In genomic region chr12:88141425-88141773, GRCh38 we compare ENCODE assay signal across 8 cellular contexts. TPM values are rescaled to one million over a fixed set of nuclear protein-coding genes. Genes with fewer than 3 reads are reported as not detected.
A peak's percentile ranks its signal among the peaks of the same experiment; 100 is the strongest.
DNase-seq lines count a peak whose midpoint lies in the region; ATAC-seq, FAIRE-seq and TF ChIP-seq lines count a peak whose summit lies in the region.

No MANE protein-coding gene starts in this region.

- no peak for FAIRE-seq in kidney (lab: Jason Lieb, UNC)

- no peaks in the 10 kb centered on the region for H3K27me3 ChIP-seq in thoracic aorta (replicated peaks; ENCODE audit: insufficient read depth)

- peaks cover 7 to 15% of the 10 kb centered on the region in 2 donors for H3K4me1 ChIP-seq in kidney (ENCODE audit: control insufficient read depth in 1 of 2, insufficient read depth in 1 of 2, low read depth in 1 of 2, low read length in 2 of 2)
- H3K4me1 ChIP-seq in thoracic aorta (ENCODE audit: control insufficient read depth in 1 of 2, low read depth in 2 of 2): peaks cover 5 to 19% of the 10 kb centered on the region in 2 donors

- H3K4me3 ChIP-seq in kidney (ENCODE audit: low read length in 2 of 2) (peak overlapping the region; percentile 96 to 98), thoracic aorta (peak overlapping the region; percentile 96)

- no peaks in the 10 kb centered on the region for H3K9me3 Mint-ChIP-seq in activated CD4-positive, alpha-beta T cell treated with anti-CD3 and anti-CD28 coated beads, Interleukin-2, amount 10 ng/mL, durations not matched to agents 24 days and 14 days
- no peaks in the 10 kb centered on the region for H3K9me3 Mint-ChIP-seq in activated naive CD4-positive, alpha-beta T cell treated with anti-CD3 and anti-CD28 coated beads, Interleukin-2, amount 50 U/mL, for 72 hours

- intact Hi-C loops in activated CD4-positive, alpha-beta T cell treated with anti-CD3 and anti-CD28 coated beads, Interleukin-2, amount 10 ng/mL, durations not matched to agents 24 days and 14 days (cut with micrococcal nuclease): loop anchor here (5.0 kb wide), 1 partner anchor 101 kb away; no protein-coding TSS in a partner anchor
- intact Hi-C loops in kidney (cut with DNase I): no loop called here

- TF ChIP-seq CTCF in kidney (IDR thresholded peaks at IDR 0.05; ENCODE audit: borderline replicate concordance, extremely low read depth, insufficient read depth): no peak
- TF ChIP-seq CTCF in thoracic aorta (IDR thresholded peaks at IDR 0.05): no peak

- H3K9me3 ChIP-seq in kidney (ENCODE audit: control insufficient read depth in 1 of 2, low read length in 2 of 2): no peaks in the 10 kb centered on the region
- H3K9me3 ChIP-seq in thoracic aorta: no peaks in the 10 kb centered on the region

- peak overlapping the region; percentile 91 for H3K4me3 Mint-ChIP-seq in activated CD4-positive, alpha-beta T cell treated with anti-CD3 and anti-CD28 coated beads, Interleukin-2, amount 10 ng/mL, durations not matched to agents 24 days and 14 days

- no peak for DNase-seq in activated CD4-positive, alpha-beta T cell treated with anti-CD3 and anti-CD28 coated beads, Interleukin-2, amount 10 ng/mL, durations not matched to agents 24 days and 14 days
- no peak for DNase-seq in activated CD4-positive, alpha-beta T cell treated with anti-CD3 and anti-CD28 coated beads, Interleukin-2, amount 50 U/mL, for 48 hours
- no peak for DNase-seq in activated naive CD4-positive, alpha-beta T cell treated with anti-CD3 and anti-CD28 coated beads, Interleukin-2, amount 50 U/mL, for 72 hours (ENCODE audit: low spot score in 2 of 2)
- no peak for DNase-seq in kidney
- DNase-seq in thoracic aorta (ENCODE audit: low spot score): no peak
- no peak for DNase-seq in NCI-H1436 treated with DMSO at 0.1 percent for 48 hours (lab: John Stamatoyannopoulos, UW)
- no peak for DNase-seq in nucleus accumbens (lab: John Stamatoyannopoulos, UW)

- H3K36me3 Mint-ChIP-seq in activated CD4-positive, alpha-beta T cell treated with anti-CD3 and anti-CD28 coated beads, Interleukin-2, amount 10 ng/mL, durations not matched to agents 24 days and 14 days (ENCODE audit: low read depth): peaks cover 21% of the 10 kb centered on the region
- H3K36me3 Mint-ChIP-seq in activated naive CD4-positive, alpha-beta T cell treated with anti-CD3 and anti-CD28 coated beads, Interleukin-2, amount 50 U/mL, for 72 hours: peaks cover 12 to 28% of the 10 kb centered on the region in 2 donors

- ATAC-seq in activated naive CD4-positive, alpha-beta T cell treated with anti-CD3 and anti-CD28 coated beads, Interleukin-2, amount 50 U/mL, for 72 hours: no peak
- no peak for ATAC-seq in thoracic aorta (ENCODE audit: insufficient number of reproducible peaks, low FRiP score, low read depth)
- ATAC-seq in HG03045 (IDR thresholded peaks at IDR 0.05; ENCODE audit: unreplicated experiment): no peak

- H3K9ac ChIP-seq in kidney (ENCODE audit: low read length in 2 of 2): peak overlapping the region; percentile 14 to 83

- peak overlapping the region; percentile 96 for H3K27ac Mint-ChIP-seq in activated CD4-positive, alpha-beta T cell treated with anti-CD3 and anti-CD28 coated beads, Interleukin-2, amount 10 ng/mL, durations not matched to agents 24 days and 14 days
- H3K27ac Mint-ChIP-seq in activated naive CD4-positive, alpha-beta T cell treated with anti-CD3 and anti-CD28 coated beads, Interleukin-2, amount 50 U/mL, for 72 hours: peak overlapping the region; percentile 95 to 96

- H3K4me1 Mint-ChIP-seq in activated CD4-positive, alpha-beta T cell treated with anti-CD3 and anti-CD28 coated beads, Interleukin-2, amount 10 ng/mL, durations not matched to agents 24 days and 14 days: peaks cover 32% of the 10 kb centered on the region

- peak overlapping the region; percentile 69 to 72 for H3K27ac ChIP-seq in kidney (ENCODE audit: low read depth in 2 of 2, low read length in 2 of 2)
- H3K27ac ChIP-seq in thoracic aorta: peak overlapping the region; percentile 35 to 53

- H3K36me3 ChIP-seq in kidney (ENCODE audit: control insufficient read depth in 1 of 2, insufficient read depth in 2 of 2, low read length in 2 of 2): peaks cover 0 to 2% of the 10 kb centered on the region in 2 donors
- H3K36me3 ChIP-seq in thoracic aorta: no peaks in the 10 kb centered on the region

- H3K27me3 Mint-ChIP-seq in activated CD4-positive, alpha-beta T cell treated with anti-CD3 and anti-CD28 coated beads, Interleukin-2, amount 10 ng/mL, durations not matched to agents 24 days and 14 days: no peaks in the 10 kb centered on the region

RNA-seq across cellular contexts. Expression of gene CEP290, which starts 0.5 kb away (rescaled TPM):
- 17.2 and 17.9 TPM in 2 replicates for total RNA-seq in activated CD4-positive, alpha-beta T cell treated with anti-CD3 and anti-CD28 coated beads, Interleukin-2, amount 10 ng/mL, durations not matched to agents 24 days and 14 days
- 10 to 100 TPM; 10.3 to 15.7 TPM for total RNA-seq in activated naive CD4-positive, alpha-beta T cell treated with anti-CD3 and anti-CD28 coated beads, Interleukin-2, amount 50 U/mL, for 72 hours
- total RNA-seq in kidney (18.2 TPM), thoracic aorta (10 to 100 TPM; 17.8 to 21.4 TPM)
- polyA plus RNA-seq in kidney (ENCODE audit: insufficient read depth, low read depth, low replicate concordance): 5.1 TPM

RNA-seq across cellular contexts. Expression of gene TMTC3, which starts 0.7 kb away (rescaled TPM):
- 8.2 and 8.3 TPM in 2 replicates for total RNA-seq in activated CD4-positive, alpha-beta T cell treated with anti-CD3 and anti-CD28 coated beads, Interleukin-2, amount 10 ng/mL, durations not matched to agents 24 days and 14 days
- total RNA-seq in activated naive CD4-positive, alpha-beta T cell treated with anti-CD3 and anti-CD28 coated beads, Interleukin-2, amount 50 U/mL, for 72 hours: 1 to 10 TPM; 4.1 to 4.5 TPM
- total RNA-seq in kidney (23.5 TPM), thoracic aorta (10 to 100 TPM; 17.6 to 22.9 TPM)
- polyA plus RNA-seq in kidney (ENCODE audit: insufficient read depth, low read depth, low replicate concordance): 5.1 TPM
